ENCODE assay signal across 1 cellular context in the genomic region with DNA sequence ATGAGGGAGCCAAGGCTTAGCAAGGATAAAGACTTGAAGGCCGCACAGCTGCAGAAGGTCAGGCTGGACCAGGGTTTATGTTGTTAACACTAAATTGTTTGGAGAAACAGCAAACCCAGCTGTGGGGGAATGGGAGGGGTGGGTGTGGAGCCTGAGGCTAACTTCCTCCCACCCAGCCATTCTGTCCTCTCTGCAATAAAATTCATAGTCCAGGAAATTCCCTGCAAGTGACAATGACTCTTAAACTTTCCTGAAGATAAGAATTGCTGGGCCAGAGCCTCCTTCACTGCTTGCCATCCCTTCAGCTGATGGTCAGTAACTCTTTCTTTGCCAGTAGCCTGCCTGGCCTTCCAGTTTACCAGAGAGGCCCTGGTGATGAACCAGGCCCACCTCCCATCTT.
TF ChIP-seq lines count a peak whose summit lies in the region.

No MANE protein-coding gene starts in this region.

TF ChIP-seq in GM23338, 12 proteins besides CTCF, POLR2A, EP300 and RAD21:
- no peak for TF ChIP-seq JUNB (IDR thresholded peaks at IDR 0.05; ENCODE audit: unreplicated experiment)
- TF ChIP-seq, protein P1, sequence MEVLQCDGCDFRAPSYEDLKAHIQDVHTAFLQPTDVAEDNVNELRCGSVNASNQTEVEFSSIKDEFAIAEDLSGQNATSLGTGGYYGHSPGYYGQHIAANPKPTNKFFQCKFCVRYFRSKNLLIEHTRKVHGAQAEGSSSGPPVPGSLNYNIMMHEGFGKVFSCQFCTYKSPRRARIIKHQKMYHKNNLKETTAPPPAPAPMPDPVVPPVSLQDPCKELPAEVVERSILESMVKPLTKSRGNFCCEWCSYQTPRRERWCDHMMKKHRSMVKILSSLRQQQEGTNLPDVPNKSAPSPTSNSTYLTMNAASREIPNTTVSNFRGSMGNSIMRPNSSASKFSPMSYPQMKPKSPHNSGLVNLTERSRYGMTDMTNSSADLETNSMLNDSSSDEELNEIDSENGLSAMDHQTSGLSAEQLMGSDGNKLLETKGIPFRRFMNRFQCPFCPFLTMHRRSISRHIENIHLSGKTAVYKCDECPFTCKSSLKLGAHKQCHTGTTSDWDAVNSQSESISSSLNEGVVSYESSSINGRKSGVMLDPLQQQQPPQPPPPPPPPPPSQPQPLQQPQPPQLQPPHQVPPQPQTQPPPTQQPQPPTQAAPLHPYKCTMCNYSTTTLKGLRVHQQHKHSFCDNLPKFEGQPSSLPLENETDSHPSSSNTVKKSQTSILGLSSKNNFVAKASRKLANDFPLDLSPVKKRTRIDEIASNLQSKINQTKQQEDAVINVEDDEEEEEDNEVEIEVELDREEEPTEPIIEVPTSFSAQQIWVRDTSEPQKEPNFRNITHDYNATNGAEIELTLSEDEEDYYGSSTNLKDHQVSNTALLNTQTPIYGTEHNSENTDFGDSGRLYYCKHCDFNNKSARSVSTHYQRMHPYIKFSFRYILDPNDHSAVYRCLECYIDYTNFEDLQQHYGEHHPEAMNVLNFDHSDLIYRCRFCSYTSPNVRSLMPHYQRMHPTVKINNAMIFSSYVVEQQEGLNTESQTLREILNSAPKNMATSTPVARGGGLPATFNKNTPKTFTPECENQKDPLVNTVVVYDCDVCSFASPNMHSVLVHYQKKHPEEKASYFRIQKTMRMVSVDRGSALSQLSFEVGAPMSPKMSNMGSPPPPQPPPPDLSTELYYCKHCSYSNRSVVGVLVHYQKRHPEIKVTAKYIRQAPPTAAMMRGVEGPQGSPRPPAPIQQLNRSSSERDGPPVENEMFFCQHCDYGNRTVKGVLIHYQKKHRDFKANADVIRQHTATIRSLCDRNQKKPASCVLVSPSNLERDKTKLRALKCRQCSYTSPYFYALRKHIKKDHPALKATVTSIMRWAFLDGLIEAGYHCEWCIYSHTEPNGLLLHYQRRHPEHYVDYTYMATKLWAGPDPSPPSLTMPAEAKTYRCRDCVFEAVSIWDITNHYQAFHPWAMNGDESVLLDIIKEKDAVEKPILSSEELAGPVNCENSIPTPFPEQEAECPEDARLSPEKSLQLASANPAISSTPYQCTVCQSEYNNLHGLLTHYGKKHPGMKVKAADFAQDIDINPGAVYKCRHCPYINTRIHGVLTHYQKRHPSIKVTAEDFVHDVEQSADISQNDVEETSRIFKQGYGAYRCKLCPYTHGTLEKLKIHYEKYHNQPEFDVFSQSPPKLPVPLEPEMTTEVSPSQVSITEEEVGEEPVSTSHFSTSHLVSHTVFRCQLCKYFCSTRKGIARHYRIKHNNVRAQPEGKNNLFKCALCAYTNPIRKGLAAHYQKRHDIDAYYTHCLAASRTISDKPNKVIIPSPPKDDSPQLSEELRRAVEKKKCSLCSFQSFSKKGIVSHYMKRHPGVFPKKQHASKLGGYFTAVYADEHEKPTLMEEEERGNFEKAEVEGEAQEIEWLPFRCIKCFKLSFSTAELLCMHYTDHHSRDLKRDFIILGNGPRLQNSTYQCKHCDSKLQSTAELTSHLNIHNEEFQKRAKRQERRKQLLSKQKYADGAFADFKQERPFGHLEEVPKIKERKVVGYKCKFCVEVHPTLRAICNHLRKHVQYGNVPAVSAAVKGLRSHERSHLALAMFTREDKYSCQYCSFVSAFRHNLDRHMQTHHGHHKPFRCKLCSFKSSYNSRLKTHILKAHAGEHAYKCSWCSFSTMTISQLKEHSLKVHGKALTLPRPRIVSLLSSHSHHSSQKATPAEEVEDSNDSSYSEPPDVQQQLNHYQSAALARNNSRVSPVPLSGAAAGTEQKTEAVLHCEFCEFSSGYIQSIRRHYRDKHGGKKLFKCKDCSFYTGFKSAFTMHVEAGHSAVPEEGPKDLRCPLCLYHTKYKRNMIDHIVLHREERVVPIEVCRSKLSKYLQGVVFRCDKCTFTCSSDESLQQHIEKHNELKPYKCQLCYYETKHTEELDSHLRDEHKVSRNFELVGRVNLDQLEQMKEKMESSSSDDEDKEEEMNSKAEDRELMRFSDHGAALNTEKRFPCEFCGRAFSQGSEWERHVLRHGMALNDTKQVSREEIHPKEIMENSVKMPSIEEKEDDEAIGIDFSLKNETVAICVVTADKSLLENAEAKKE (CRISPR knock-in tag; IDR thresholded peaks at IDR 0.05), result no peak
